18 cellular contexts compared by ENCODE assay signal in the genomic region with DNA sequence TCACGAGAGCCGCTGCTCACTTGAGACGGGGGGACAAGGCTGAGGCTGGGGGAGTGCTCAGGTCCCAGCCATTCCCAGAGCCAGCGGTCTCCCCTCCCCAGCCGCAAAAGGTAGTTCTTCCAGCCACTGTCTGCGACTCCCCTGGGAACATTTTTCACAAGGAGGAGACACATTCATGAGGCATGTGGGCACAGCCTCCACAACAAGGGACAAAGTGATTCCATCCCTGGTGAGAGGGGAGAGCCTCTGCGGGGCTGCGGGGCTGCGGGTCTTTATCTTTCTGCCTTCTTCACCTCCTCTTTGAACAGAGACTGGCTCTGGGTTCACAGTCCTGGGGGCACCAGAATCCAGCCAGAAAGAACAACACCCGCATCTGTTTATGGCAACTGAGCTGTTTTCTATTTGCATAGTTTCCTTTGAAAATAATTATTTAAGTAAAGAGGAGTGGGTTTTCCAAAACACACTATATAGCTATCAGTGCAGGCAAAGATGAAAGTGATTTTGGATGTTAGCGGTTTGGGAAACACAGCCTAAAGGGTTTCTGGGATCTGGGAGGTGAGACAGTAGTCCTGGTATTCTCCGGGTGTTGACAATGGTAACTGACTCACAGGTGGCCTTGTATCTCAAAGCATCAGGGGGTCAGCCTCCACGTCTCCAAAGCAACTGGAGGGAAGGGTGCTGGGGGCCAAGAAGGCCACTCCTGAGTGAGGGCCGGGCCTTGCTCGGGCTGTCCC.
"Had no signal": no experiment of that assay in that cellular context is flagged by ENCODE, and none has a peak within 500 bp of the region (broad histone marks: within the 10 kb centered on the region; RNA-seq: fewer than 3 reads in every experiment).

No MANE protein-coding gene starts in this region.

- H3K36me3 ChIP-seq: heart left ventricle, neural progenitor cell, sigmoid colon, stomach, thoracic aorta, transverse colon had no signal

- H3K4me3 ChIP-seq: coronary artery, heart left ventricle, mucosa of descending colon, neural progenitor cell, sigmoid colon, skin epidermis, stomach, thoracic aorta, transverse colon had no signal

- DNase-seq: effector CD4-positive, alpha-beta T cell; endodermal cell; erythroblast; foreskin melanocyte; heart left ventricle; hippocampal formation; mucosa of descending colon; naive thymus-derived CD8-positive, alpha-beta T cell; sigmoid colon; stimulated activated CD4-positive, alpha-beta T cell treated with anti-CD3 and anti-CD28 coated beads, Interleukin-12 subunit alpha, Interleukin-12 subunit beta, amount 100 ng/mL, for 4 hours; stimulated activated naive CD4-positive, alpha-beta T cell; transverse colon had no signal

- H3K27ac ChIP-seq: coronary artery, heart left ventricle, neural progenitor cell, sigmoid colon, skin epidermis, stomach, thoracic aorta, transverse colon had no signal

- ATAC-seq: left lobe of liver; naive thymus-derived CD8-positive, alpha-beta T cell had no signal

- H3K27me3 ChIP-seq: heart left ventricle, neural progenitor cell, sigmoid colon, stomach, transverse colon had no signal

- H3K4me1 ChIP-seq: heart left ventricle, neural progenitor cell, sigmoid colon, stomach, transverse colon had no signal

- H3K9me3 ChIP-seq: mucosa of descending colon, transverse colon had no signal
